20 cellular contexts compared by ENCODE assay signal in genomic region chr7:55233001-55233400, GRCh38.
"Had no signal": no experiment of that assay in that cellular context is flagged by ENCODE, and none has a peak within 500 bp of the region (broad histone marks: within the 10 kb centered on the region; RNA-seq: fewer than 3 reads in every experiment).

No MANE protein-coding gene starts in this region.

- H2AFZ ChIP-seq: hepatocyte had no signal

- H3K27me3 ChIP-seq: colonic mucosa, esophagus muscularis mucosa, hepatocyte, left lung had no signal

- H3K4me1 ChIP-seq: colonic mucosa, esophagus muscularis mucosa, foreskin keratinocyte, gastroesophageal sphincter, heart left ventricle, left lung, lower lobe of right lung had no signal

- H3K9me3 ChIP-seq: colonic mucosa, gastroesophageal sphincter, left lung, lower lobe of right lung had no signal

- ATAC-seq: foreskin keratinocyte; gastroesophageal sphincter; heart left ventricle; left cardiac atrium; left lung; left ventricle myocardium superior; lower lobe of right lung; naive thymus-derived CD4-positive, alpha-beta T cell had no signal

- H3K4me3 ChIP-seq: colonic mucosa, dorsolateral prefrontal cortex, esophagus muscularis mucosa, gastroesophageal sphincter, heart left ventricle, hepatocyte, left lung, lower lobe of right lung had no signal

- H3K27me3 Mint-ChIP-seq: dendritic cell treated with granulocyte-macrophage colony-stimulating factor and Interleukin-4, amounts not matched to agents 40 ng/mL and 50 ng/mL, for 4 days had no signal

- H3K27ac Mint-ChIP-seq: dendritic cell treated with granulocyte-macrophage colony-stimulating factor and Interleukin-4, amounts not matched to agents 40 ng/mL and 50 ng/mL, for 4 days; immature natural killer cell; mesothelial cell of epicardium; naive thymus-derived CD4-positive, alpha-beta T cell had no signal

- H3K36me3 Mint-ChIP-seq: mesothelial cell of epicardium had no signal

- H3K27ac ChIP-seq: colonic mucosa, dorsolateral prefrontal cortex, esophagus muscularis mucosa, foreskin keratinocyte, gastroesophageal sphincter, heart left ventricle, hepatocyte, left lung, lower lobe of right lung had no signal

- H3K4me1 Mint-ChIP-seq: immature natural killer cell; mesothelial cell of epicardium; naive thymus-derived CD4-positive, alpha-beta T cell had no signal

- DNase-seq: colonic mucosa; cortex of kidney; effector CD4-positive, alpha-beta T cell; effector memory CD4-positive, alpha-beta T cell; foreskin keratinocyte; heart left ventricle; hypothalamus; immature natural killer cell; left cardiac atrium; left lung; left ventricle myocardium superior; lower lobe of right lung; mesenchymal stem cell; naive thymus-derived CD4-positive, alpha-beta T cell had no signal

- H3K4me3 Mint-ChIP-seq: dendritic cell treated with granulocyte-macrophage colony-stimulating factor and Interleukin-4, amounts not matched to agents 40 ng/mL and 50 ng/mL, for 4 days; immature natural killer cell; mesothelial cell of epicardium; naive thymus-derived CD4-positive, alpha-beta T cell had no signal

- H3K36me3 ChIP-seq: colonic mucosa, esophagus muscularis mucosa, gastroesophageal sphincter, heart left ventricle, left lung, lower lobe of right lung had no signal

- H3K79me2 ChIP-seq: hepatocyte had no signal

- H3K4me2 ChIP-seq: hepatocyte had no signal
